In genomic region chr9:108396618-108397017, GRCh38 we compare ENCODE assay signal across 31 cellular contexts.
"Had no signal": no experiment of that assay in that cellular context is flagged by ENCODE, and none has a peak within 500 bp of the region (broad histone marks: within the 10 kb centered on the region; RNA-seq: fewer than 3 reads in every experiment).

No MANE protein-coding gene starts in this region.

- H3K4me1 Mint-ChIP-seq: natural killer cell; nephron; neural progenitor cell; stimulated activated memory B cell treated with anti-CD40 and anti-IgM and Interleukin-4, amounts not matched to agents 10 μg/mL and 1 μg/mL and 100 μg/mL, for 72 hours; stimulated activated naive CD8-positive, alpha-beta T cell treated with anti-CD3 and anti-CD28 coated beads, Interleukin-15, amount 100 ng/mL, for 72 hours had no signal

- H3K9me3 Mint-ChIP-seq: stimulated activated memory B cell treated with anti-CD40 and anti-IgM and Interleukin-4, amounts not matched to agents 10 μg/mL and 1 μg/mL and 100 μg/mL, for 72 hours; type B pancreatic cell had no signal

- H3K36me3 Mint-ChIP-seq: natural killer cell; stimulated activated memory B cell treated with anti-CD40 and anti-IgM and Interleukin-4, amounts not matched to agents 10 μg/mL and 1 μg/mL and 100 μg/mL, for 72 hours; type B pancreatic cell had no signal

- H3K4me1 ChIP-seq: neural progenitor cell, parathyroid adenoma, psoas muscle, right lobe of liver, sigmoid colon, spleen, suprapubic skin, testis, tibial artery, upper lobe of right lung, uterus had no signal

- H2AFZ ChIP-seq: neural progenitor cell, parathyroid adenoma had no signal

- H3K27me3 ChIP-seq: neural progenitor cell, ovary, right lobe of liver, sigmoid colon, spleen, suprapubic skin, testis, tibial artery, transverse colon, upper lobe of right lung, uterus had no signal

- H3K27me3 Mint-ChIP-seq: stimulated activated memory B cell treated with anti-CD40 and anti-IgM and Interleukin-4, amounts not matched to agents 10 μg/mL and 1 μg/mL and 100 μg/mL, for 72 hours; stimulated activated naive CD8-positive, alpha-beta T cell treated with anti-CD3 and anti-CD28 coated beads, Interleukin-15, amount 100 ng/mL, for 72 hours; type B pancreatic cell had no signal

- H3K4me3 ChIP-seq: neural progenitor cell, ovary, psoas muscle, right lobe of liver, sigmoid colon, smooth muscle cell, spleen, suprapubic skin, testis, tibial artery, transverse colon, upper lobe of right lung, uterus had no signal

- H3K9me3 ChIP-seq: ovary, psoas muscle, right lobe of liver, suprapubic skin, testis, tibial artery, transverse colon, upper lobe of right lung, uterus had no signal

- H3K36me3 ChIP-seq: neural progenitor cell, ovary, right lobe of liver, sigmoid colon, spleen, suprapubic skin, tibial artery, transverse colon, upper lobe of right lung, uterus had no signal

- DNase-seq: natural killer cell; occipital lobe; ovary; posterior cingulate gyrus; psoas muscle; right cardiac atrium; right lobe of liver; sigmoid colon; spleen; stimulated activated CD4-positive, alpha-beta T cell treated with anti-CD3 and anti-CD28 coated beads, Interleukin-12 subunit alpha, Interleukin-12 subunit beta, amount 100 ng/mL, for 4 hours; stimulated activated CD4-positive, alpha-beta T cell treated with anti-CD3 and anti-CD28 coated beads, Interleukin-1b, Interleukin-23, amount 100 ng/mL, for 48 hours; stimulated activated CD4-positive, alpha-beta T cell treated with anti-CD3 and anti-CD28 coated beads, Interleukin-4, amount 100 ng/mL, for 1 hour; stimulated activated CD4-positive, alpha-beta T cell treated with anti-CD3 and anti-CD28 coated beads, Interleukin-4, amount 100 ng/mL, for 4 hours; stimulated activated CD8-positive, alpha-beta memory T cell treated with anti-CD3 and anti-CD28 coated beads, Interleukin-4, amount 100 ng/mL, for 48 hours; stimulated activated naive CD4-positive, alpha-beta T cell; stimulated activated naive CD8-positive, alpha-beta T cell treated with anti-CD3 and anti-CD28 coated beads, Interleukin-15, amount 100 ng/mL, for 72 hours; stimulated activated naive CD8-positive, alpha-beta T cell treated with anti-CD3 and anti-CD28 coated beads, Interleukin-15, Interleukin-2, amounts not matched to agents 100 U/mL and 50 U/mL, for 24 hours; substantia nigra; testis; tibial artery; upper lobe of right lung; uterus had no signal

- H3K27ac ChIP-seq: neural progenitor cell, ovary, parathyroid adenoma, psoas muscle, right lobe of liver, sigmoid colon, spleen, suprapubic skin, testis, tibial artery, transverse colon, upper lobe of right lung, uterus had no signal

- H3K4me3 Mint-ChIP-seq: natural killer cell; nephron; neural progenitor cell; stimulated activated memory B cell treated with anti-CD40 and anti-IgM and Interleukin-4, amounts not matched to agents 10 μg/mL and 1 μg/mL and 100 μg/mL, for 72 hours; stimulated activated naive CD8-positive, alpha-beta T cell treated with anti-CD3 and anti-CD28 coated beads, Interleukin-15, amount 100 ng/mL, for 72 hours; type B pancreatic cell had no signal

- H3K79me2 ChIP-seq: parathyroid adenoma had no signal

- ATAC-seq: natural killer cell; psoas muscle; right cardiac atrium; right lobe of liver; stimulated activated memory B cell treated with anti-CD40 and anti-IgM and Interleukin-4, amounts not matched to agents 10 μg/mL and 1 μg/mL and 100 μg/mL, for 72 hours; stimulated activated naive CD8-positive, alpha-beta T cell treated with anti-CD3 and anti-CD28 coated beads, Interleukin-15, amount 100 ng/mL, for 72 hours; stimulated activated naive CD8-positive, alpha-beta T cell treated with anti-CD3 and anti-CD28 coated beads, Interleukin-15, Interleukin-2, amounts not matched to agents 100 U/mL and 50 U/mL, for 24 hours; upper lobe of right lung had no signal

- H3K27ac Mint-ChIP-seq: natural killer cell; nephron; neural progenitor cell; progenitor cell of endocrine pancreas; stimulated activated memory B cell treated with anti-CD40 and anti-IgM and Interleukin-4, amounts not matched to agents 10 μg/mL and 1 μg/mL and 100 μg/mL, for 72 hours; stimulated activated naive CD8-positive, alpha-beta T cell treated with anti-CD3 and anti-CD28 coated beads, Interleukin-15, amount 100 ng/mL, for 72 hours; type B pancreatic cell had no signal

- H3K4me2 ChIP-seq: neural progenitor cell, smooth muscle cell had no signal
